19 cellular contexts compared by ENCODE assay signal in genomic region chr16:10335681-10336080, GRCh38.
"Had no signal": no experiment of that assay in that cellular context is flagged by ENCODE, and none has a peak within 500 bp of the region (broad histone marks: within the 10 kb centered on the region; RNA-seq: fewer than 3 reads in every experiment).

No MANE protein-coding gene starts in this region.

- H3K4me2 ChIP-seq: smooth muscle cell had no signal

- H3K9me3 ChIP-seq: testis had no signal

- H3K27ac ChIP-seq: coronary artery, foreskin keratinocyte, tibial nerve had no signal

- H3K4me3 ChIP-seq: coronary artery, left ventricle myocardium inferior, lung, smooth muscle cell, testis, tibial nerve had no signal

- H3K27me3 ChIP-seq: foreskin keratinocyte, testis, tibial nerve had no signal

- ATAC-seq: foreskin keratinocyte; naive thymus-derived CD4-positive, alpha-beta T cell; right cardiac atrium; stimulated activated naive CD8-positive, alpha-beta T cell treated with anti-CD3 and anti-CD28 coated beads, Interleukin-15, amount 100 ng/mL, for 72 hours had no signal

- DNase-seq: effector CD4-positive, alpha-beta T cell; endodermal cell; erythroblast; foreskin keratinocyte; immature natural killer cell; left ventricle myocardium inferior; mesenchymal stem cell; naive thymus-derived CD4-positive, alpha-beta T cell; posterior cingulate gyrus; right cardiac atrium; stimulated activated CD4-positive, alpha-beta T cell treated with anti-CD3 and anti-CD28 coated beads, Interleukin-2, amount 100 ng/mL, for 48 hours; stimulated activated naive CD8-positive, alpha-beta T cell treated with anti-CD3 and anti-CD28 coated beads, Interleukin-15, amount 100 ng/mL, for 72 hours; testis had no signal

- H3K4me3 Mint-ChIP-seq: endodermal cell; immature natural killer cell; naive thymus-derived CD4-positive, alpha-beta T cell; stimulated activated naive CD8-positive, alpha-beta T cell treated with anti-CD3 and anti-CD28 coated beads, Interleukin-15, amount 100 ng/mL, for 72 hours had no signal

- H3K27me3 Mint-ChIP-seq: naive thymus-derived CD4-positive, alpha-beta T cell; stimulated activated naive CD8-positive, alpha-beta T cell treated with anti-CD3 and anti-CD28 coated beads, Interleukin-15, amount 100 ng/mL, for 72 hours had no signal

- H3K27ac Mint-ChIP-seq: endodermal cell had no signal

- H3K36me3 ChIP-seq: left ventricle myocardium inferior, tibial nerve had no signal

- H3K4me1 ChIP-seq: foreskin keratinocyte, tibial nerve had no signal

- FAIRE-seq: endothelial cell of umbilical vein, keratinocyte had no signal
